Comparison of ENCODE assay signal across 8 cellular contexts in genomic region chr4:1249148-1249730, GRCh38. TPM values are rescaled to one million over a fixed set of nuclear protein-coding genes. Genes with fewer than 3 reads are reported as not detected.
DNase-seq lines count a peak whose midpoint lies in the region; ATAC-seq and TF ChIP-seq lines count a peak whose summit lies in the region.

No MANE protein-coding gene starts in this region.

- peak; percentile 89 for DNase-seq in DMS53 treated with DMSO at 0.1 percent for 48 hours (lab: John Stamatoyannopoulos, UW; ENCODE audit: unreplicated experiment)
- DNase-seq in SJCRH30 = peak; percentile 83 to 87
- DNase-seq in activated naive CD4-positive, alpha-beta T cell treated with Interleukin-2 at 50 U/mL for 16 hours = peak; percentile 85
- DNase-seq in germinal center (ENCODE audit: low spot score) = peak; percentile 93
- peak; percentile 75 for DNase-seq in occipital lobe (lab: John Stamatoyannopoulos, UW)
- peak; percentile 84 to 88 for DNase-seq in suprapubic skin (ENCODE audit: low spot score in 2 of 2)

- H3K27ac ChIP-seq in HUES6 (ENCODE audit: low read depth, low read length) = peak overlapping the region; percentile 76; the same call in 1 of the 2 replicates
- H3K27ac ChIP-seq in SJCRH30 = peak overlapping the region; percentile 67
- H3K27ac ChIP-seq in suprapubic skin = peak overlapping the region; percentile 97

- peak overlapping the region; percentile 66 for H3K4me3 ChIP-seq in HUES6 (ENCODE audit: low read depth, low read length)
- peak overlapping the region; percentile 71 for H3K4me3 ChIP-seq in SJCRH30
- H3K4me3 ChIP-seq in suprapubic skin = peak overlapping the region; percentile 96

- ATAC-seq in GM21390 (IDR thresholded peaks at IDR 0.05; ENCODE audit: unreplicated experiment) = peak; percentile 49

- TF ChIP-seq CTCF in suprapubic skin (IDR thresholded peaks at IDR 0.05) = no peak

- no peak for TF ChIP-seq EP300 in suprapubic skin (IDR thresholded peaks at IDR 0.05)

- peak in 1 of 2 donors; percentile 35 for TF ChIP-seq POLR2A in suprapubic skin (IDR thresholded peaks at IDR 0.05)

- H3K4me1 ChIP-seq in HUES6 (ENCODE audit: control insufficient read depth, insufficient read depth, low read length) = peaks cover 15% of the 10 kb centered on the region
- H3K4me1 ChIP-seq in SJCRH30 = peaks cover 9% of the 10 kb centered on the region
- H3K4me1 ChIP-seq in suprapubic skin = peaks cover 50% of the 10 kb centered on the region

- 1% methylated on average over 33 of the region's 86 CpGs for WGBS in suprapubic skin

- H3K27me3 ChIP-seq in HUES6 (ENCODE audit: control insufficient read depth, insufficient read depth, low read length) = no peaks in the 10 kb centered on the region
- H3K27me3 ChIP-seq in SJCRH30 = no peaks in the 10 kb centered on the region
- no peaks in the 10 kb centered on the region for H3K27me3 ChIP-seq in suprapubic skin

- H3K36me3 ChIP-seq in HUES6 (ENCODE audit: control insufficient read depth, insufficient read depth, low read length) (peaks cover 19% of the 10 kb centered on the region), SJCRH30 (no peaks in the 10 kb centered on the region), suprapubic skin (no peaks in the 10 kb centered on the region)

- H3K9ac ChIP-seq in HUES6 (ENCODE audit: low read length) = peak overlapping the region; percentile 81

- H3K9me3 ChIP-seq in HUES6 (ENCODE audit: control insufficient read depth, insufficient read depth, low read depth, low read length) (peaks cover 42% of the 10 kb centered on the region), SJCRH30 (replicated peaks) (no peaks in the 10 kb centered on the region), suprapubic skin (no peaks in the 10 kb centered on the region)

RNA-seq across cellular contexts. Expression of gene CTBP1, which starts 0.3 kb away (rescaled TPM):
- 141 and 143 TPM in 2 replicates for total RNA-seq in SJCRH30 (2014; rRNA removed; shearing (Covaris generic))
- total RNA-seq in occipital lobe = 237 TPM
- total RNA-seq in suprapubic skin = 100 to 1,000 TPM; 145 to 255 (median 181) TPM

RNA-seq across cellular contexts. Expression of gene MAEA, which starts 40.5 kb away (rescaled TPM):
- 54.1 and 55.3 TPM in 2 replicates for total RNA-seq in SJCRH30 (2014; rRNA removed; shearing (Covaris generic))
- total RNA-seq in occipital lobe (27.9 TPM), suprapubic skin (100 to 1,000 TPM in 1 of 4 donors, 10 to 100 TPM in 3; 58.7 to 112 (median 69.5) TPM)

Comparison
In these comparisons a context has a peak if more than half of its experiments do, and no peak if none do; other contexts are left out.
1. Peak in every context shown above with its lines: DNase-seq, ATAC-seq, H3K4me3 ChIP-seq and H3K27ac ChIP-seq.